ENCODE assay signal across 1 cellular context in the genomic region with DNA sequence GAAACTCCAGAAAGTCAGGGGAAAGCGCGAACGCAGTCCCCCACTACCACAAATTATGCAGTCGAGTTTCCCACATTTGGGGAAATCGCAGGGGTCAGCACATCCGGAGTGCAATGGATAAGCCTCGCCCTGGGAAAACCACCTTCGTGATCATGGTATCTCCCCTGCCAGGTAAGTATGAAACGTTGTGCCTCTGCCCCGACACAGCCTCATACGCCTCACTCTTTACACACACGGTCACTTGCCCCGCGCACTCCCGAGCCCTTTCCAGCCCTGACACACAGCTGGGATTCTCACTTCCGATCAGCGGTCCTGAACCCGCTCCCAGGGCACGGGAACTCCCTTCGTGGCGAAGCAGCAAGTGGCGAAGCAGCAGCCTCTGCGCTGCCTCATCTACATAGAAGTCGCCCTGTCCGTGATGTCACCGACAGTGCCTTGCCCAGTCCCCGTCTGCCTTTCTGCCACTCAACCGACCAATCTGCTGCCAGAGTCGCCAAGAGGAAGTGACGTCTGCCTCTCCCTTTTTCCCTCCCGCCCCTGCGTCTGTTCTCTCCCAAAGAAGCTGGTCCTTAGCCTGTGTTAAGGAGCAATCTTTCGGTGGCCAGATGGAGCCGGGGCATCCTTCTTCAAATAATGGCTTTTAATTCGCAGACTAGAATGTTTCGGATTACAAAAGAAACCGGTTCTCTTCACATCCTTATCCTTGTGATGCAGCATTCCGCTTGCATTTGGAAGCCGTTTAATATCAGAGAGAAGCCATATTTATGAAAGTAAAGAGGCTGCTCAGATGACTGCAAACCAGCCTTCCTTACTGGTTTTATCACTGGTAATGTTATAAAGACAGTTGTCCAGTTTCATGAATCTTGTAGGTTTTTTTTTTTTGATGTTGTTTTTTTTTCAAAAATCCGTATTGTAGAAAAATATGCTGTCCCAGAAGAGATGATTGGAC.
TF ChIP-seq lines count a peak whose summit lies in the region.
"Not testable (repeated sequence)": the region's sequence is repeated elsewhere in the genome, so short reads cannot be mapped to it uniquely, and the experiment has no call there.

TSS of gene RNU1-1 (minus strand) at position 179 of the 949 bp plus-strand sequence.

TF ChIP-seq in HepG2, 621 proteins besides CTCF, POLR2A, EP300 and RAD21 (continued from another document and continues in another):
- peak; percentile 6; the same call in 1 of the 2 replicates for TF ChIP-seq ZBTB34 (CRISPR knock-in tag; IDR thresholded peaks at IDR 0.05)
- peak; percentile 43; the same call in 1 of the 2 replicates for TF ChIP-seq TAF1 (CRISPR knock-in tag; IDR thresholded peaks at IDR 0.05)
- TF ChIP-seq POLR2AphosphoS2 (IDR thresholded peaks at IDR 0.05; ENCODE audit: low read depth, low read length): peak; percentile 43; the same call in 1 of the 2 replicates
- peak; percentile 50 for TF ChIP-seq GABPA (IDR thresholded peaks at IDR 0.05; ENCODE audit: low read depth, low read length)
- TF ChIP-seq GABPA (CRISPR knock-in tag; IDR thresholded peaks at IDR 0.05; ENCODE audit: low read depth): peak; percentile 86
- 0 out of 2 replicates have a peak, but pooled peaks have one; percentile 12 for TF ChIP-seq ETV5 (CRISPR knock-in tag; IDR thresholded peaks at IDR 0.05; ENCODE audit: borderline replicate concordance)
- TF ChIP-seq YY1 (IDR thresholded peaks at IDR 0.05; ENCODE audit: insufficient read depth, insufficient replicate concordance, low read depth, low read length): peak; percentile 6
- TF ChIP-seq, protein P1, sequence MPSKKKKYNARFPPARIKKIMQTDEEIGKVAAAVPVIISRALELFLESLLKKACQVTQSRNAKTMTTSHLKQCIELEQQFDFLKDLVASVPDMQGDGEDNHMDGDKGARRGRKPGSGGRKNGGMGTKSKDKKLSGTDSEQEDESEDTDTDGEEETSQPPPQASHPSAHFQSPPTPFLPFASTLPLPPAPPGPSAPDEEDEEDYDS (CRISPR knock-in tag; IDR thresholded peaks at IDR 0.05): peak; percentile 34; the same call in 1 of the 2 replicates
- TF ChIP-seq YEATS4 (CRISPR knock-in tag; IDR thresholded peaks at IDR 0.05; ENCODE audit: borderline replicate concordance): peak; percentile 41; the same call in 1 of the 2 replicates
- peak; percentile 65 for TF ChIP-seq TEAD3 (CRISPR knock-in tag; optimal IDR thresholded peaks at IDR 0.05; ENCODE audit: borderline replicate concordance)
- peak; percentile 93 for TF ChIP-seq MED1 (CRISPR knock-in tag; IDR thresholded peaks at IDR 0.05)
- TF ChIP-seq ATF7-NPFF (CRISPR knock-in tag; IDR thresholded peaks at IDR 0.05; ENCODE audit: low read depth): 0 out of 2 replicates have a peak, but pooled peaks have one; percentile 42
- TF ChIP-seq SAFB2 (CRISPR knock-in tag; IDR thresholded peaks at IDR 0.05; ENCODE audit: borderline replicate concordance, low read depth): 0 out of 2 replicates have a peak, but pooled peaks have one; percentile 13
- TF ChIP-seq, protein P2, sequence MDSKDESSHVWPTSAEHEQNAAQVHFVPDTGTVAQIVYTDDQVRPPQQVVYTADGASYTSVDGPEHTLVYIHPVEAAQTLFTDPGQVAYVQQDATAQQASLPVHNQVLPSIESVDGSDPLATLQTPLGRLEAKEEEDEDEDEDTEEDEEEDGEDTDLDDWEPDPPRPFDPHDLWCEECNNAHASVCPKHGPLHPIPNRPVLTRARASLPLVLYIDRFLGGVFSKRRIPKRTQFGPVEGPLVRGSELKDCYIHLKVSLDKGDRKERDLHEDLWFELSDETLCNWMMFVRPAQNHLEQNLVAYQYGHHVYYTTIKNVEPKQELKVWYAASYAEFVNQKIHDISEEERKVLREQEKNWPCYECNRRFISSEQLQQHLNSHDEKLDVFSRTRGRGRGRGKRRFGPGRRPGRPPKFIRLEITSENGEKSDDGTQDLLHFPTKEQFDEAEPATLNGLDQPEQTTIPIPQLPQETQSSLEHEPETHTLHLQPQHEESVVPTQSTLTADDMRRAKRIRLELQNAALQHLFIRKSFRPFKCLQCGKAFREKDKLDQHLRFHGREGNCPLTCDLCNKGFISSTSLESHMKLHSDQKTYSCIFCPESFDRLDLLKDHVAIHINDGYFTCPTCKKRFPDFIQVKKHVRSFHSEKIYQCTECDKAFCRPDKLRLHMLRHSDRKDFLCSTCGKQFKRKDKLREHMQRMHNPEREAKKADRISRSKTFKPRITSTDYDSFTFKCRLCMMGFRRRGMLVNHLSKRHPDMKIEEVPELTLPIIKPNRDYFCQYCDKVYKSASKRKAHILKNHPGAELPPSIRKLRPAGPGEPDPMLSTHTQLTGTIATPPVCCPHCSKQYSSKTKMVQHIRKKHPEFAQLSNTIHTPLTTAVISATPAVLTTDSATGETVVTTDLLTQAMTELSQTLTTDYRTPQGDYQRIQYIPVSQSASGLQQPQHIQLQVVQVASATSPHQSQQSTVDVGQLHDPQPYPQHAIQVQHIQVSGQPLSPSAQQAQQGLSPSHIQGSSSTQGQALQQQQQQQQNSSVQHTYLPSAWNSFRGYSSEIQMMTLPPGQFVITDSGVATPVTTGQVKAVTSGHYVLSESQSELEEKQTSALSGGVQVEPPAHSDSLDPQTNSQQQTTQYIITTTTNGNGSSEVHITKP (CRISPR knock-in tag; IDR thresholded peaks at IDR 0.05; ENCODE audit: low read depth): peak; percentile 41; the same call in 1 of the 2 replicates
- TF ChIP-seq, protein P3, sequence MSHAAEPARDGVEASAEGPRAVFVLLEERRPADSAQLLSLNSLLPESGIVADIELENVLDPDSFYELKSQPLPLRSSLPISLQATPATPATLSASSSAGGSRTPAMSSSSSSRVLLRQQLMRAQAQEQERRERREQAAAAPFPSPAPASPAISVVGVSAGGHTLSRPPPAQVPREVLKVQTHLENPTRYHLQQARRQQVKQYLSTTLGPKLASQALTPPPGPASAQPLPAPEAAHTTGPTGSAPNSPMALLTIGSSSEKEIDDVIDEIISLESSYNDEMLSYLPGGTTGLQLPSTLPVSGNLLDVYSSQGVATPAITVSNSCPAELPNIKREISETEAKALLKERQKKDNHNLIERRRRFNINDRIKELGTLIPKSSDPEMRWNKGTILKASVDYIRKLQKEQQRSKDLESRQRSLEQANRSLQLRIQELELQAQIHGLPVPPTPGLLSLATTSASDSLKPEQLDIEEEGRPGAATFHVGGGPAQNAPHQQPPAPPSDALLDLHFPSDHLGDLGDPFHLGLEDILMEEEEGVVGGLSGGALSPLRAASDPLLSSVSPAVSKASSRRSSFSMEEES (CRISPR knock-in tag; IDR thresholded peaks at IDR 0.05): 0 out of 2 replicates have a peak, but pooled peaks have one; percentile 18
- 0 out of 2 replicates have a peak, but pooled peaks have one; percentile 27 for TF ChIP-seq MEF2D (CRISPR knock-in tag; IDR thresholded peaks at IDR 0.05)
- TF ChIP-seq REPIN1 (CRISPR knock-in tag; IDR thresholded peaks at IDR 0.05; ENCODE audit: borderline replicate concordance, low read depth): peak; percentile 55; the same call in 1 of the 2 replicates
- TF ChIP-seq, protein P4, sequence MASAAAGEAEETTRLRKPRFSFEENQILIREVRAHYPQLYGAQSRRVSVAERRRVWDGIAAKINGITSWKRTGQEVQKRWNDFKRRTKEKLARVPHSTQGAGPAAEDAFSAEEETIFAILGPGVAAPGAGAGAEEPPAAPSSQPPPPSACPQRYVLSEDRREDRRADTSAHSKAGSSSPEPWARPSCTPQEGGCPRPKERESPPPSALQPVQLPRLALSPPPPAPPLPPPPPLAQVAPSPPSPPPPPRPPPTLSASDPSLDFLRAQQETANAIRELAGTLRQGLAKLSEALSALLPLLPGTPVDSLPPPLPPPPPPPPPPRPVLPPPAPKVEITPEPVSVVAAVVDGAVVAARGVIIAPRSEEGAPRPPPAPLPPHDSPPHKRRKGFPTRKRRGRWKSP (CRISPR knock-in tag; IDR thresholded peaks at IDR 0.05): peak; percentile 62
- TF ChIP-seq PHF8 (CRISPR knock-in tag; IDR thresholded peaks at IDR 0.05): peak; percentile 8; the same call in 1 of the 2 replicates
- peak; percentile 14; the same call in 1 of the 2 replicates for TF ChIP-seq HOXA3 (CRISPR knock-in tag; IDR thresholded peaks at IDR 0.05)
- TF ChIP-seq, protein P5, sequence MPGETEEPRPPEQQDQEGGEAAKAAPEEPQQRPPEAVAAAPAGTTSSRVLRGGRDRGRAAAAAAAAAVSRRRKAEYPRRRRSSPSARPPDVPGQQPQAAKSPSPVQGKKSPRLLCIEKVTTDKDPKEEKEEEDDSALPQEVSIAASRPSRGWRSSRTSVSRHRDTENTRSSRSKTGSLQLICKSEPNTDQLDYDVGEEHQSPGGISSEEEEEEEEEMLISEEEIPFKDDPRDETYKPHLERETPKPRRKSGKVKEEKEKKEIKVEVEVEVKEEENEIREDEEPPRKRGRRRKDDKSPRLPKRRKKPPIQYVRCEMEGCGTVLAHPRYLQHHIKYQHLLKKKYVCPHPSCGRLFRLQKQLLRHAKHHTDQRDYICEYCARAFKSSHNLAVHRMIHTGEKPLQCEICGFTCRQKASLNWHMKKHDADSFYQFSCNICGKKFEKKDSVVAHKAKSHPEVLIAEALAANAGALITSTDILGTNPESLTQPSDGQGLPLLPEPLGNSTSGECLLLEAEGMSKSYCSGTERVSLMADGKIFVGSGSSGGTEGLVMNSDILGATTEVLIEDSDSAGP (CRISPR knock-in tag; IDR thresholded peaks at IDR 0.05; ENCODE audit: borderline replicate concordance): peak; percentile 69; the same call in 1 of the 2 replicates
- TF ChIP-seq SP4 (CRISPR knock-in tag; IDR thresholded peaks at IDR 0.05): peak; percentile 69; the same call in 1 of the 2 replicates
- TF ChIP-seq, protein P6, sequence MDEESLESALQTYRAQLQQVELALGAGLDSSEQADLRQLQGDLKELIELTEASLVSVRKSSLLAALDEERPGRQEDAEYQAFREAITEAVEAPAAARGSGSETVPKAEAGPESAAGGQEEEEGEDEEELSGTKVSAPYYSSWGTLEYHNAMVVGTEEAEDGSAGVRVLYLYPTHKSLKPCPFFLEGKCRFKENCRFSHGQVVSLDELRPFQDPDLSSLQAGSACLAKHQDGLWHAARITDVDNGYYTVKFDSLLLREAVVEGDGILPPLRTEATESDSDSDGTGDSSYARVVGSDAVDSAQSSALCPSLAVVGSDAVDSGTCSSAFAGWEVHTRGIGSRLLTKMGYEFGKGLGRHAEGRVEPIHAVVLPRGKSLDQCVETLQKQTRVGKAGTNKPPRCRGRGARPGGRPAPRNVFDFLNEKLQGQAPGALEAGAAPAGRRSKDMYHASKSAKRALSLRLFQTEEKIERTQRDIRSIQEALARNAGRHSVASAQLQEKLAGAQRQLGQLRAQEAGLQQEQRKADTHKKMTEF (CRISPR knock-in tag; IDR thresholded peaks at IDR 0.05): peak; percentile 85
- TF ChIP-seq NR2F6 (IDR thresholded peaks at IDR 0.05): 0 out of 2 replicates have a peak, but pooled peaks have one; percentile 6
- TF ChIP-seq NR2F6 (CRISPR knock-in tag; IDR thresholded peaks at IDR 0.05); ATF7 (IDR thresholded peaks at IDR 0.05): not testable (repeated sequence)
- TF ChIP-seq, protein P7, sequence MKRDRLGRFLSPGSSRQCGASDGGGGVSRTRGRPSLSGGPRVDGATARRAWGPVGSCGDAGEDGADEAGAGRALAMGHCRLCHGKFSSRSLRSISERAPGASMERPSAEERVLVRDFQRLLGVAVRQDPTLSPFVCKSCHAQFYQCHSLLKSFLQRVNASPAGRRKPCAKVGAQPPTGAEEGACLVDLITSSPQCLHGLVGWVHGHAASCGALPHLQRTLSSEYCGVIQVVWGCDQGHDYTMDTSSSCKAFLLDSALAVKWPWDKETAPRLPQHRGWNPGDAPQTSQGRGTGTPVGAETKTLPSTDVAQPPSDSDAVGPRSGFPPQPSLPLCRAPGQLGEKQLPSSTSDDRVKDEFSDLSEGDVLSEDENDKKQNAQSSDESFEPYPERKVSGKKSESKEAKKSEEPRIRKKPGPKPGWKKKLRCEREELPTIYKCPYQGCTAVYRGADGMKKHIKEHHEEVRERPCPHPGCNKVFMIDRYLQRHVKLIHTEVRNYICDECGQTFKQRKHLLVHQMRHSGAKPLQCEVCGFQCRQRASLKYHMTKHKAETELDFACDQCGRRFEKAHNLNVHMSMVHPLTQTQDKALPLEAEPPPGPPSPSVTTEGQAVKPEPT (CRISPR knock-in tag; IDR thresholded peaks at IDR 0.05; ENCODE audit: low read depth): 0 out of 2 replicates have a peak, but pooled peaks have one; percentile 4
- peak; percentile 43; the same call in 1 of the 2 replicates for TF ChIP-seq ZNF556 (CRISPR knock-in tag; IDR thresholded peaks at IDR 0.05; ENCODE audit: borderline replicate concordance)
- peak; percentile 72; the same call in 1 of the 2 replicates for TF ChIP-seq HMGXB3 (CRISPR knock-in tag; IDR thresholded peaks at IDR 0.05; ENCODE audit: borderline replicate concordance)
- 0 out of 2 replicates have a peak, but pooled peaks have one; percentile 47 for TF ChIP-seq ZNF501 (CRISPR knock-in tag; IDR thresholded peaks at IDR 0.05)
- TF ChIP-seq MAFF (IDR thresholded peaks at IDR 0.05; ENCODE audit: low read depth, low read length): 0 out of 2 replicates have a peak, but pooled peaks have one; percentile 35
- TF ChIP-seq GATAD1 (CRISPR knock-in tag; IDR thresholded peaks at IDR 0.05): peak; percentile 68
- peak; percentile 56; the same call in 1 of the 2 replicates for TF ChIP-seq ERF (CRISPR knock-in tag; IDR thresholded peaks at IDR 0.05)
- peak; percentile 80 for TF ChIP-seq ATF7 (CRISPR knock-in tag; IDR thresholded peaks at IDR 0.05)
